16 cellular contexts compared by ENCODE assay signal in genomic region chr13:43584711-43585110, GRCh38.
DNase-seq lines count a peak whose midpoint lies in the region; ATAC-seq, FAIRE-seq and TF ChIP-seq lines count a peak whose summit lies in the region.
"Had no signal": no experiment of that assay in that cellular context is flagged by ENCODE, and none has a peak within 500 bp of the region (broad histone marks: within the 10 kb centered on the region; RNA-seq: fewer than 3 reads in every experiment).

No MANE protein-coding gene starts in this region.

- no peaks in the 10 kb centered on the region for H3K36me3 Mint-ChIP-seq in T-helper 2 cell treated with Interferon-gamma antibody and Interleukin-4, amounts not matched to agents 5 μg/mL and 100 μg/mL, for 36 hours (ENCODE audit: low read depth)
- H3K36me3 Mint-ChIP-seq: CD8-positive, alpha-beta T cell had no signal

- H3K9me3 Mint-ChIP-seq in T-helper 2 cell treated with Interferon-gamma antibody and Interleukin-4, amounts not matched to agents 5 μg/mL and 100 μg/mL, for 36 hours = no peaks in the 10 kb centered on the region
- H3K9me3 Mint-ChIP-seq: CD8-positive, alpha-beta T cell; HFFc6 had no signal

- TF ChIP-seq CTCF in bronchial epithelial cell (IDR thresholded peaks at IDR 0.05; ENCODE audit: insufficient read depth, low read length, severe bottlenecking) = no peak

- H3K27me3 Mint-ChIP-seq in T-helper 2 cell treated with Interferon-gamma antibody and Interleukin-4, amounts not matched to agents 5 μg/mL and 100 μg/mL, for 36 hours (ENCODE audit: low read depth) = peaks cover 3% of the 10 kb centered on the region

- H3K4me3 ChIP-seq in bronchial epithelial cell (ENCODE audit: low read depth, low read length) = no peak overlapping the region
- H3K4me3 ChIP-seq: BLaER1 treated with 17β-estradiol and CSF1 and Interleukin-3, amounts not matched to agents 10 nM and 100 nM had no signal

- peaks cover 1% of the 10 kb centered on the region for H3K27me3 ChIP-seq in bronchial epithelial cell (ENCODE audit: control insufficient read depth, insufficient read depth, low read length)
- H3K27me3 ChIP-seq: BLaER1 treated with 17β-estradiol and CSF1 and Interleukin-3, amounts not matched to agents 10 nM and 100 nM had no signal

- no peaks in the 10 kb centered on the region for H3K36me3 ChIP-seq in bronchial epithelial cell (ENCODE audit: control insufficient read depth, insufficient read depth, low read length)
- H3K36me3 ChIP-seq: BLaER1 treated with 17β-estradiol and CSF1 and Interleukin-3, amounts not matched to agents 10 nM and 100 nM had no signal

- FAIRE-seq in GM12892 (lab: Jason Lieb, UNC) (peak; percentile 27), bronchial epithelial cell (lab: Jason Lieb, UNC) (peak; percentile 86)

- no peak for ATAC-seq in GM18868 (IDR thresholded peaks at IDR 0.05; ENCODE audit: unreplicated experiment)
- ATAC-seq: CD8-positive, alpha-beta T cell; HCT116 had no signal

- TF ChIP-seq POLR2A in GM12892 (IDR thresholded peaks at IDR 0.05; ENCODE audit: low read depth, low read length) = no peak

- DNase-seq in GM12892 (ENCODE audit: insufficient read length) (no peak), NCI-H82 treated with DMSO at 0.1 percent for 48 hours (lab: John Stamatoyannopoulos, UW; ENCODE audit: unreplicated experiment) (peak; percentile 98), bronchial epithelial cell (ENCODE audit: low read depth) (no peak), cerebellar cortex (ENCODE audit: low spot score) (no peak)
- DNase-seq in T-helper 2 cell treated with Interferon-gamma antibody and Interleukin-4, amounts not matched to agents 5 μg/mL and 100 μg/mL, for 36 hours (ENCODE audit: low spot score) = no peak
- DNase-seq: Calu3; CD8-positive, alpha-beta T cell; DMS79; GDM1; GOT3; H7; HFFc6 had no signal

- no peak overlapping the region for H3K27ac Mint-ChIP-seq in T-helper 2 cell treated with Interferon-gamma antibody and Interleukin-4, amounts not matched to agents 5 μg/mL and 100 μg/mL, for 36 hours
- H3K27ac Mint-ChIP-seq: B cell; CD8-positive, alpha-beta T cell; HFFc6 had no signal

- H3K4me3 Mint-ChIP-seq in T-helper 2 cell treated with Interferon-gamma antibody and Interleukin-4, amounts not matched to agents 5 μg/mL and 100 μg/mL, for 36 hours = no peak overlapping the region
- H3K4me3 Mint-ChIP-seq: B cell; CD8-positive, alpha-beta T cell; HFFc6 had no signal

- H3K4me1 Mint-ChIP-seq in T-helper 2 cell treated with Interferon-gamma antibody and Interleukin-4, amounts not matched to agents 5 μg/mL and 100 μg/mL, for 36 hours (ENCODE audit: low read depth) = peaks cover 3% of the 10 kb centered on the region
- H3K4me1 Mint-ChIP-seq: B cell had no signal
